In genomic region chr1:223642155-223642689, GRCh38 we compare ENCODE assay signal across 1 cellular context.
TF ChIP-seq lines count a peak whose summit lies in the region.

No MANE protein-coding gene starts in this region.

TF ChIP-seq in HEK293, 187 proteins besides CTCF, POLR2A, EP300 and RAD21 (continued from another document and continues in another):
- TF ChIP-seq SCRT2 (tag by site-specific recombination; IDR thresholded peaks at IDR 0.05) (no peak), ZSCAN30 (tag by site-specific recombination; IDR thresholded peaks at IDR 0.05) (no peak), ZNF596 (tag by site-specific recombination; IDR thresholded peaks at IDR 0.05) (no peak), BCL11A (tag by site-specific recombination; IDR thresholded peaks at IDR 0.05; ENCODE audit: low read depth) (no peak), ZNF211 (tag by site-specific recombination; IDR thresholded peaks at IDR 0.05; ENCODE audit: low read depth) (no peak), PRDM2 (tag by site-specific recombination; IDR thresholded peaks at IDR 0.05; ENCODE audit: borderline replicate concordance) (no peak), ZFP37 (tag by site-specific recombination; IDR thresholded peaks at IDR 0.05) (no peak), SALL2 (tag by site-specific recombination; IDR thresholded peaks at IDR 0.05; ENCODE audit: borderline replicate concordance) (no peak), PATZ1 (tag by site-specific recombination; IDR thresholded peaks at IDR 0.05) (0 out of 2 replicates have a peak, but pooled peaks have one; percentile 39), ZNF660 (tag by site-specific recombination; IDR thresholded peaks at IDR 0.05) (peak; percentile 36; the same call in 1 of the 2 replicates), ZNF157 (tag by site-specific recombination; IDR thresholded peaks at IDR 0.05) (no peak), ZNF23 (tag by site-specific recombination; IDR thresholded peaks at IDR 0.05; ENCODE audit: borderline replicate concordance) (no peak), HOXA7 (CRISPR knock-in tag; IDR thresholded peaks at IDR 0.05; ENCODE audit: borderline replicate concordance) (no peak), ZNF133 (tag by site-specific recombination; IDR thresholded peaks at IDR 0.05) (no peak), SCRT1 (tag by site-specific recombination; IDR thresholded peaks at IDR 0.05; ENCODE audit: borderline replicate concordance) (no peak), ZNF140 (tag by site-specific recombination; IDR thresholded peaks at IDR 0.05) (no peak), FEZF1 (tag by site-specific recombination; IDR thresholded peaks at IDR 0.05) (no peak), ZNF776 (tag by site-specific recombination; IDR thresholded peaks at IDR 0.05; ENCODE audit: borderline replicate concordance) (no peak), ZNF214 (tag by site-specific recombination; IDR thresholded peaks at IDR 0.05; ENCODE audit: borderline replicate concordance) (no peak), ZNF558 (tag by site-specific recombination; IDR thresholded peaks at IDR 0.05) (no peak), GLIS2 (tag by site-specific recombination; IDR thresholded peaks at IDR 0.05) (peak; percentile 48; the same call in 1 of the 2 replicates), MEIS1 (CRISPR knock-in tag; IDR thresholded peaks at IDR 0.05; ENCODE audit: borderline replicate concordance) (no peak), ZBTB1 (tag by site-specific recombination; IDR thresholded peaks at IDR 0.05) (no peak), ZFP41 (tag by site-specific recombination; IDR thresholded peaks at IDR 0.05; ENCODE audit: borderline replicate concordance) (no peak), ZBTB17 (tag by site-specific recombination; IDR thresholded peaks at IDR 0.05) (no peak), ZNF280C (tag by site-specific recombination; IDR thresholded peaks at IDR 0.05) (no peak), ZNF791 (tag by site-specific recombination; IDR thresholded peaks at IDR 0.05) (no peak), ZNF555 (tag by site-specific recombination; conservative IDR thresholded peaks at IDR 0.05) (no peak), ZNF571 (tag by site-specific recombination; IDR thresholded peaks at IDR 0.05) (no peak), ZNF561 (tag by site-specific recombination; IDR thresholded peaks at IDR 0.05; ENCODE audit: borderline replicate concordance) (no peak; the same call in 1 of the 2 replicates), ZSCAN23 (tag by site-specific recombination; IDR thresholded peaks at IDR 0.05) (no peak), SP3 (tag by site-specific recombination; IDR thresholded peaks at IDR 0.05) (no peak), ZNF654 (tag by site-specific recombination; IDR thresholded peaks at IDR 0.05; ENCODE audit: low read depth) (no peak), ZNF239 (tag by site-specific recombination; IDR thresholded peaks at IDR 0.05) (no peak), EGR2 (tag by site-specific recombination; IDR thresholded peaks at IDR 0.05; ENCODE audit: low read depth) (no peak), SP7 (tag by site-specific recombination; IDR thresholded peaks at IDR 0.05) (no peak), ZIC2 (tag by site-specific recombination; IDR thresholded peaks at IDR 0.05) (peak; percentile 93), ZNF335 (tag by site-specific recombination; conservative IDR thresholded peaks at IDR 0.05) (peak; percentile 71), ZNF544 (tag by site-specific recombination; IDR thresholded peaks at IDR 0.05) (no peak), ZNF792 (tag by site-specific recombination; IDR thresholded peaks at IDR 0.05) (no peak), ZNF677 (tag by site-specific recombination; IDR thresholded peaks at IDR 0.05) (no peak), ZNF394 (tag by site-specific recombination; IDR thresholded peaks at IDR 0.05; ENCODE audit: borderline replicate concordance) (no peak), ZNF266 (tag by site-specific recombination; IDR thresholded peaks at IDR 0.05; ENCODE audit: low read depth) (no peak), ZNF223 (tag by site-specific recombination; IDR thresholded peaks at IDR 0.05) (0 out of 2 replicates have a peak, but pooled peaks have one; percentile 44), ZNF362 (tag by site-specific recombination; IDR thresholded peaks at IDR 0.05) (no peak), ZNF704 (tag by site-specific recombination; IDR thresholded peaks at IDR 0.05) (no peak), TCF7L2 (IDR thresholded peaks at IDR 0.05; ENCODE audit: borderline replicate concordance, low read depth, low read length) (no peak), ZNF600 (tag by site-specific recombination; IDR thresholded peaks at IDR 0.05) (no peak), ZNF510 (tag by site-specific recombination; IDR thresholded peaks at IDR 0.05; ENCODE audit: insufficient replicate concordance) (no peak), SP2 (tag by site-specific recombination; IDR thresholded peaks at IDR 0.05) (no peak), ZNF529 (tag by site-specific recombination; IDR thresholded peaks at IDR 0.05; ENCODE audit: insufficient replicate concordance) (no peak), ZNF692 (tag by site-specific recombination; IDR thresholded peaks at IDR 0.05) (peak; percentile 2; the same call in 1 of the 2 replicates), ZNF488 (tag by site-specific recombination; IDR thresholded peaks at IDR 0.05) (no peak), ZNF549 (tag by site-specific recombination; IDR thresholded peaks at IDR 0.05) (no peak)
